ENCODE assay signal across 25 cellular contexts in genomic region chrX:22338740-22339139, GRCh38.
DNase-seq lines count a peak whose midpoint lies in the region; ATAC-seq and TF ChIP-seq lines count a peak whose summit lies in the region.
"Had no signal": no experiment of that assay in that cellular context is flagged by ENCODE, and none has a peak within 500 bp of the region (broad histone marks: within the 10 kb centered on the region; RNA-seq: fewer than 3 reads in every experiment).

No MANE protein-coding gene starts in this region.

- H3K36me3 ChIP-seq in right lobe of liver, result no peaks in the 10 kb centered on the region
- H3K36me3 ChIP-seq: thyroid gland, WERI-Rb-1 had no signal

- TF ChIP-seq CTCF in WTC11 (IDR thresholded peaks at IDR 0.05) (no peak), right lobe of liver (IDR thresholded peaks at IDR 0.05) (no peak)

- intact Hi-C loops in right lobe of liver (cut with DNase I), result no loop called here

- POLR2A ChIA-PET in WTC11 (lab: Charles Lee), result no interaction called here

- peaks cover 0 to 6% of the 10 kb centered on the region in 2 donors for H3K27me3 ChIP-seq in right lobe of liver
- H3K27me3 ChIP-seq: thyroid gland had no signal

- no peak overlapping the region for H3K4me3 ChIP-seq in right lobe of liver
- H3K4me3 ChIP-seq: thyroid gland had no signal

- ATAC-seq in WTC11 (no peak; the same call in 1 of the 2 replicates), right lobe of liver (no peak), GM18858 (IDR thresholded peaks at IDR 0.05; ENCODE audit: unreplicated experiment) (no peak)
- ATAC-seq: effector memory CD8-positive, alpha-beta T cell; naive thymus-derived CD4-positive, alpha-beta T cell; Right ventricle myocardium inferior had no signal

- CTCF ChIA-PET in WTC11 (lab: Charles Lee), result no interaction called here

- H3K27ac ChIP-seq in right lobe of liver, result no peak overlapping the region
- H3K27ac ChIP-seq: thyroid gland, WERI-Rb-1 had no signal

- H3K9me3 ChIP-seq in right lobe of liver, result no peaks in the 10 kb centered on the region
- H3K9me3 ChIP-seq: thyroid gland had no signal

- H3K9me3 Mint-ChIP-seq in WTC11, result peaks cover 23% of the 10 kb centered on the region
- H3K9me3 Mint-ChIP-seq: activated CD4-positive, alpha-beta memory T cell treated with anti-CD3 and anti-CD28 coated beads, Interleukin-2, amount 10 ng/mL, durations not matched to agents 7 days and 5 days had no signal

- no peak overlapping the region for H3K4me3 Mint-ChIP-seq in WTC11
- H3K4me3 Mint-ChIP-seq: activated CD4-positive, alpha-beta memory T cell treated with anti-CD3 and anti-CD28 coated beads, Interleukin-2, amount 10 ng/mL, durations not matched to agents 7 days and 5 days; activated naive CD4-positive, alpha-beta T cell treated with anti-CD3 and anti-CD28 coated beads for 36 hours; CD4-positive, CD25-positive, alpha-beta regulatory T cell; effector memory CD8-positive, alpha-beta T cell; naive thymus-derived CD4-positive, alpha-beta T cell had no signal

- peaks cover 15% of the 10 kb centered on the region for H3K4me1 Mint-ChIP-seq in WTC11
- H3K4me1 Mint-ChIP-seq: activated CD4-positive, alpha-beta memory T cell treated with anti-CD3 and anti-CD28 coated beads, Interleukin-2, amount 10 ng/mL, durations not matched to agents 7 days and 5 days; CD4-positive, CD25-positive, alpha-beta regulatory T cell; naive thymus-derived CD4-positive, alpha-beta T cell had no signal

- DNase-seq in DMS53 treated with DMSO at 0.1 percent for 48 hours (lab: John Stamatoyannopoulos, UW; ENCODE audit: unreplicated experiment), result peak; percentile 4
- peak; percentile 48 for DNase-seq in HCEC 1CT
- no peak for DNase-seq in WTC11 (ENCODE audit: low spot score)
- peak; percentile 29 for DNase-seq in iris pigment epithelial cell (ENCODE audit: low read depth)
- no peak for DNase-seq in right lobe of liver
- DNase-seq in NCI-H526 (lab: John Stamatoyannopoulos, UW), result no peak
- no peak for DNase-seq in activated CD4-positive, alpha-beta T cell treated with anti-CD3 and anti-CD28 coated beads, Interleukin-2, amount 50 U/mL, for 1 hour
- DNase-seq: activated CD4-positive, alpha-beta memory T cell treated with anti-CD3 and anti-CD28 coated beads, Interleukin-2, amount 10 ng/mL, durations not matched to agents 7 days and 5 days; activated naive CD4-positive, alpha-beta T cell treated with anti-CD3 and anti-CD28 coated beads for 36 hours; activated T-cell treated with anti-CD3 and anti-CD28 coated beads, Interleukin-2, amount 50 U/mL, for 1 hour; CD4-positive, CD25-positive, alpha-beta regulatory T cell; central memory CD4-positive, alpha-beta T cell; DMS153; effector memory CD8-positive, alpha-beta T cell; islet precursor cell; naive thymus-derived CD4-positive, alpha-beta T cell; NCI-H1930; NCI-H510A; stimulated activated CD4-positive, alpha-beta T cell treated with anti-CD3 and anti-CD28 coated beads, Interleukin-1b, Interleukin-23, amount 100 ng/mL, for 48 hours; stimulated activated naive CD4-positive, alpha-beta T cell; T-helper 1 cell; thyroid gland; WERI-Rb-1 had no signal

- WGBS in right lobe of liver (ENCODE audit: insufficient coverage, low coverage, low lambda C conversion rate, missing lambda C conversion rate), result 38% methylated on average over 1 of the region's 1 CpG

- H3K4me1 ChIP-seq in right lobe of liver, result no peaks in the 10 kb centered on the region
- H3K4me1 ChIP-seq: thyroid gland had no signal

- H3K27me3 Mint-ChIP-seq in WTC11 (ENCODE audit: low read depth), result peaks cover 6% of the 10 kb centered on the region
- H3K27me3 Mint-ChIP-seq: activated CD4-positive, alpha-beta memory T cell treated with anti-CD3 and anti-CD28 coated beads, Interleukin-2, amount 10 ng/mL, durations not matched to agents 7 days and 5 days; CD4-positive, CD25-positive, alpha-beta regulatory T cell; effector memory CD8-positive, alpha-beta T cell; naive thymus-derived CD4-positive, alpha-beta T cell had no signal

- no peak for TF ChIP-seq POLR2A in right lobe of liver (IDR thresholded peaks at IDR 0.05)

- H3K36me3 Mint-ChIP-seq in WTC11, result peaks cover 17% of the 10 kb centered on the region
- H3K36me3 Mint-ChIP-seq: CD4-positive, CD25-positive, alpha-beta regulatory T cell; naive thymus-derived CD4-positive, alpha-beta T cell had no signal

- peak overlapping the region; percentile 67; the same call in 1 of the 2 replicates for H3K27ac Mint-ChIP-seq in WTC11
- H3K27ac Mint-ChIP-seq: activated CD4-positive, alpha-beta memory T cell treated with anti-CD3 and anti-CD28 coated beads, Interleukin-2, amount 10 ng/mL, durations not matched to agents 7 days and 5 days; activated naive CD4-positive, alpha-beta T cell treated with anti-CD3 and anti-CD28 coated beads for 36 hours; CD4-positive, CD25-positive, alpha-beta regulatory T cell; effector memory CD8-positive, alpha-beta T cell; naive thymus-derived CD4-positive, alpha-beta T cell had no signal

TF ChIP-seq in WTC11, 78 proteins besides CTCF, POLR2A, EP300 and RAD21:
- TF ChIP-seq TCF7 (CRISPR knock-in tag; IDR thresholded peaks at IDR 0.05; ENCODE audit: low read depth), result no peak
- no peak for TF ChIP-seq ZNF263 (CRISPR knock-in tag; IDR thresholded peaks at IDR 0.05; ENCODE audit: low read depth)
- TF ChIP-seq, protein P1, sequence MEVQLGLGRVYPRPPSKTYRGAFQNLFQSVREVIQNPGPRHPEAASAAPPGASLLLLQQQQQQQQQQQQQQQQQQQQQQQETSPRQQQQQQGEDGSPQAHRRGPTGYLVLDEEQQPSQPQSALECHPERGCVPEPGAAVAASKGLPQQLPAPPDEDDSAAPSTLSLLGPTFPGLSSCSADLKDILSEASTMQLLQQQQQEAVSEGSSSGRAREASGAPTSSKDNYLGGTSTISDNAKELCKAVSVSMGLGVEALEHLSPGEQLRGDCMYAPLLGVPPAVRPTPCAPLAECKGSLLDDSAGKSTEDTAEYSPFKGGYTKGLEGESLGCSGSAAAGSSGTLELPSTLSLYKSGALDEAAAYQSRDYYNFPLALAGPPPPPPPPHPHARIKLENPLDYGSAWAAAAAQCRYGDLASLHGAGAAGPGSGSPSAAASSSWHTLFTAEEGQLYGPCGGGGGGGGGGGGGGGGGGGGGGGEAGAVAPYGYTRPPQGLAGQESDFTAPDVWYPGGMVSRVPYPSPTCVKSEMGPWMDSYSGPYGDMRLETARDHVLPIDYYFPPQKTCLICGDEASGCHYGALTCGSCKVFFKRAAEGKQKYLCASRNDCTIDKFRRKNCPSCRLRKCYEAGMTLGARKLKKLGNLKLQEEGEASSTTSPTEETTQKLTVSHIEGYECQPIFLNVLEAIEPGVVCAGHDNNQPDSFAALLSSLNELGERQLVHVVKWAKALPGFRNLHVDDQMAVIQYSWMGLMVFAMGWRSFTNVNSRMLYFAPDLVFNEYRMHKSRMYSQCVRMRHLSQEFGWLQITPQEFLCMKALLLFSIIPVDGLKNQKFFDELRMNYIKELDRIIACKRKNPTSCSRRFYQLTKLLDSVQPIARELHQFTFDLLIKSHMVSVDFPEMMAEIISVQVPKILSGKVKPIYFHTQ (CRISPR knock-in tag; IDR thresholded peaks at IDR 0.05), result no peak
TF ChIP-seq in WTC11: peak in this region for 0.

Comparison
In these comparisons a context has a peak if more than half of its experiments do, and no peak if none do; other contexts are left out.
1. DNase-seq: peak in DMS53 treated with DMSO at 0.1 percent for 48 hours (single experiment), HCEC 1CT (single experiment) and iris pigment epithelial cell (single experiment); none in WTC11 (single experiment), right lobe of liver (0 of 3), NCI-H526 (0 of 2) and activated CD4-positive, alpha-beta T cell treated with anti-CD3 and anti-CD28 coated beads, Interleukin-2, amount 50 U/mL, for 1 hour (single experiment).